11 cellular contexts compared by ENCODE assay signal in the genomic region with DNA sequence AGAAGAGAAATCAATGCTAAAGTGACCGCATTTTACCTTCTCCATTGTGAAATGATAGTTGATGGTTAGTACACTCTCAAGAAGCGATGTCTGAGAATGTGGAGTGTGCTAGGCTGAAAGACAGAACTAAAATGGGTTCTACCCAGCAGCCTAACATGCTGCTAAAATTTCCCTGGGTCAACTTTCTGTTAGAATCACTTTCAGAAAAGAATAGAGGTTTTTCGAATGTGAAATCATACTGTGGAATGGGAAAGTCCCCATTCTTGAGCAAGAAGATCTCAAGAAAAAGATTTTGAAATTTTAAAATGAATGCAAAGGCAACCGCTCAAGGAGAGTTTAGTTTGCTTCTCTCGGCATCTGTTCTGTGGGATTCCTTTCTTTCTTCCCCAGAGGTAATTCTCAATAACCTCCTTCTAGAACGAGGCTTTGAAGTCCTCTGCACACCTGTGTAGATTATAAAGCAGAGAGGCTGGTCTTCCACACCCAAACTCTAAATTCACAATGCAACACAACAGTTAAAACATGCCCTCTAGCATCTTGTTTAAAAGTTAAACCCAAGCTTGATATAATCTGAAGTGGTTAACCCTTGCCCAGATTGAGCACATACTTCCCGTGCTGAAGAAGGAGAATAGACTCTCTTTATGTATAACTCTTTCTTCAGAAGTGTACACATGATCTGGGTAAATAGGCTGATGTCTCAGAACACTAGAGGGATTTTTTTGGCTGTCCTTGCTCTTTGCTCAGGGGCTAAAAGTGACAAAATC.
A peak's percentile ranks its signal among the peaks of the same experiment; 100 is the strongest.
DNase-seq lines count a peak whose midpoint lies in the region; ATAC-seq and TF ChIP-seq lines count a peak whose summit lies in the region.
"Had no signal": no experiment of that assay in that cellular context is flagged by ENCODE, and none has a peak within 500 bp of the region (broad histone marks: within the 10 kb centered on the region; RNA-seq: fewer than 3 reads in every experiment).

No MANE protein-coding gene starts in this region.

- H2AFZ ChIP-seq in MM.1S (ENCODE audit: low read length), result no peak overlapping the region

- peak overlapping the region; percentile 11 for H3K4me3 ChIP-seq in MM.1S (ENCODE audit: low read length)
- no peak overlapping the region for H3K4me3 ChIP-seq in transverse colon
- H3K4me3 ChIP-seq in tibial nerve, result no peak overlapping the region
- H3K4me3 ChIP-seq: BLaER1 had no signal

- CTCF ChIA-PET in CD4-positive, alpha-beta T cell (lab: Charles Lee), result interaction anchor here (0.8 kb wide), 1 partner anchor 10 kb away, joined by 3 read pairs; no protein-coding TSS in a partner anchor

- no peaks in the 10 kb centered on the region for H3K36me3 ChIP-seq in MM.1S (replicated peaks; ENCODE audit: insufficient read depth, low read length)
- no peaks in the 10 kb centered on the region for H3K36me3 ChIP-seq in transverse colon
- H3K36me3 ChIP-seq in tibial nerve, result no peaks in the 10 kb centered on the region
- H3K36me3 ChIP-seq: BLaER1 had no signal

- peaks cover 17% of the 10 kb centered on the region for H3F3A ChIP-seq in MM.1S (ENCODE audit: insufficient read depth, low read length)

- WGBS in transverse colon (ENCODE audit: low coverage in 1 of 2), 2 donors, result 40 to 42% methylated on average over 5 to 7 of the region's 7 CpGs
- WGBS in tibial nerve, 2 donors, result 71 to 75% methylated on average over 7 of the region's 7 CpGs

- H3K9ac ChIP-seq in MM.1S (ENCODE audit: low read length), result no peak overlapping the region
- H3K9ac ChIP-seq: BLaER1 had no signal

- in situ Hi-C loops in transverse colon (cut with MboI; ENCODE audit: low pct_ligation_motif_present in 1 of 4, low pct_unique_long_range_greater_than_20kb in 1 of 4, low sequenced_read_pairs in 3 of 4), result no loop called here

- peak overlapping the region; percentile 51 for H3K4me2 ChIP-seq in MM.1S (ENCODE audit: low read depth, low read length)
- H3K4me2 ChIP-seq: BLaER1 had no signal

- no peaks in the 10 kb centered on the region for H3K36me3 Mint-ChIP-seq in CD4-positive, alpha-beta T cell (ENCODE audit: low read depth)

- peak overlapping the region; percentile 35 for H3K4me3 Mint-ChIP-seq in CD4-positive, alpha-beta T cell

- intact Hi-C loops in CD4-positive, alpha-beta T cell (cut with DNase I, micrococcal nuclease), result loop anchor here in 1 of 2 experiments (5.0 kb wide), 1 partner anchor 52 kb away; no protein-coding TSS in a partner anchor
- intact Hi-C loops in transverse colon (cut with DNase I; ENCODE audit: low total_unique reads), result no loop called here

- no peaks in the 10 kb centered on the region for H4K20me1 ChIP-seq in MM.1S (ENCODE audit: insufficient read depth, low read length)
- H4K20me1 ChIP-seq: BLaER1 had no signal

- no peaks in the 10 kb centered on the region for H3K79me2 ChIP-seq in MM.1S (ENCODE audit: low read length)

- TF ChIP-seq POLR2A in transverse colon (IDR thresholded peaks at IDR 0.05), result no peak
- no peak for TF ChIP-seq POLR2A in tibial nerve (IDR thresholded peaks at IDR 0.05)

- H3K27me3 ChIP-seq in CD4-positive, alpha-beta T cell (ENCODE audit: control insufficient read depth, insufficient read depth, low read length), result no peaks in the 10 kb centered on the region
- no peaks in the 10 kb centered on the region for H3K27me3 ChIP-seq in MM.1S (replicated peaks; ENCODE audit: insufficient read depth, low read length)
- H3K27me3 ChIP-seq in transverse colon, result no peaks in the 10 kb centered on the region
- no peaks in the 10 kb centered on the region for H3K27me3 ChIP-seq in tibial nerve
- H3K27me3 ChIP-seq: BLaER1 had no signal

- no peak for TF ChIP-seq EP300 in transverse colon (IDR thresholded peaks at IDR 0.05; ENCODE audit: low read depth)
- TF ChIP-seq EP300 in tibial nerve (IDR thresholded peaks at IDR 0.05), result no peak

- no peaks in the 10 kb centered on the region for H3K9me3 ChIP-seq in CD4-positive, alpha-beta T cell (ENCODE audit: control insufficient read depth, low read length)
- H3K9me3 ChIP-seq in MM.1S (replicated peaks; ENCODE audit: insufficient read depth, low read length) (no peaks in the 10 kb centered on the region), transverse colon (no peaks in the 10 kb centered on the region), tibial nerve (no peaks in the 10 kb centered on the region)
- H3K9me3 ChIP-seq: BLaER1 had no signal

- H3K27me3 Mint-ChIP-seq in CD4-positive, alpha-beta T cell, result no peaks in the 10 kb centered on the region

- H3K4me1 ChIP-seq in MM.1S (ENCODE audit: low read length) (peaks cover 45% of the 10 kb centered on the region), transverse colon (peaks cover 0 to 20% (median 5%) of the 10 kb centered on the region in 4 donors), tibial nerve (no peaks in the 10 kb centered on the region)
- H3K4me1 ChIP-seq: BLaER1 had no signal

- H3K9me3 Mint-ChIP-seq in CD4-positive, alpha-beta T cell, result no peaks in the 10 kb centered on the region

- peak; percentile 44 for ATAC-seq in CD4-positive, alpha-beta T cell (ENCODE audit: poor library complexity)
- ATAC-seq in GM18870 (IDR thresholded peaks at IDR 0.05; ENCODE audit: unreplicated experiment) (peak; percentile 71), HG02759 (IDR thresholded peaks at IDR 0.05; ENCODE audit: unreplicated experiment) (peak; percentile 72)

- no peak for TF ChIP-seq CTCF in CD4-positive, alpha-beta T cell (IDR thresholded peaks at IDR 0.05)
- no peak for TF ChIP-seq CTCF in MM.1S (IDR thresholded peaks at IDR 0.05; ENCODE audit: low read length)
- no peak for TF ChIP-seq CTCF in transverse colon (IDR thresholded peaks at IDR 0.05)
- TF ChIP-seq CTCF in tibial nerve (IDR thresholded peaks at IDR 0.05), result no peak

- peak overlapping the region; percentile 66 for H3K27ac Mint-ChIP-seq in CD4-positive, alpha-beta T cell

- POLR2A ChIA-PET in CD4-positive, alpha-beta T cell (lab: Charles Lee), result no interaction called here

- peaks cover 40% of the 10 kb centered on the region for H3K4me1 Mint-ChIP-seq in CD4-positive, alpha-beta T cell (ENCODE audit: low read depth)

- H3K27ac ChIP-seq in CD4-positive, alpha-beta T cell (ENCODE audit: low read depth, low read length), result no peak overlapping the region
- H3K27ac ChIP-seq in MM.1S (ENCODE audit: low read length) (peak overlapping the region; percentile 23; the same call in 1 of the 2 replicates), transverse colon (peak overlapping the region in 2 of 4 donors; percentile 28 to 66), tibial nerve (no peak overlapping the region)
- H3K27ac ChIP-seq: BLaER1 had no signal

- no peak for DNase-seq in CD4-positive, alpha-beta T cell
- DNase-seq in MM.1S (peak; percentile 81), transverse colon (no peak), T-helper 9 cell (no peak), SK-N-DZ (ENCODE audit: low spot score) (no peak), tibial nerve (ENCODE audit: low spot score in 2 of 2) (no peak)
- DNase-seq: anterior cingulate cortex, kidney glomerular epithelial cell had no signal

- H3K9me2 ChIP-seq in MM.1S (replicated peaks; ENCODE audit: insufficient read depth, low read length), result no peaks in the 10 kb centered on the region
